Comparison of ENCODE assay signal across 25 cellular contexts in the genomic region with DNA sequence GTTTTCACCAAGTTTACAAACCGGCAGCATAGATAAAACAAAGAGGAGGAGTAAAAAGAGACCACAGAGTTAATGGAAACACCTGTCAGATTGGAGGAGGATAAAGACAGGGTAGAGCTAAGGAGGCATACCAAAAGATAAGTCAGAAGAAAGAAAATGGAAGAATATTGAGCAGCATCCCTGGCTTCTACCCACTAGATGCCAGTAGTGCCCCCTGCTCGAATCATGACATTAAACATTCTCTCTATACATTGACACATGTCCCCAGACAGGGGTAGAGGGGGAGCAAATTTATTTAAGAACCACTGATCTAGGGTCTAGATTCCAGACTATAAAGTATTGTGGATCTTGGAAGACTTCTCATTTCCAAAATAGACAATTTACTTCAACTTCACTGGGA.
DNase-seq lines count a peak whose midpoint lies in the region; ATAC-seq and TF ChIP-seq lines count a peak whose summit lies in the region.
"Had no signal": no experiment of that assay in that cellular context is flagged by ENCODE, and none has a peak within 500 bp of the region (broad histone marks: within the 10 kb centered on the region; RNA-seq: fewer than 3 reads in every experiment).

No MANE protein-coding gene starts in this region.

- ATAC-seq in GM18520 (IDR thresholded peaks at IDR 0.05; ENCODE audit: unreplicated experiment): no peak
- ATAC-seq: activated T-helper 17 cell treated with anti-CD3 and anti-CD28 coated beads, Interleukin-2, amount 50 U/mL, for 72 hours; body of pancreas; left lung; natural killer cell; sciatic nerve had no signal

- peaks cover 6% of the 10 kb centered on the region for H3K27me3 Mint-ChIP-seq in osteocyte (ENCODE audit: unreplicated experiment)
- H3K27me3 Mint-ChIP-seq: activated naive CD8-positive, alpha-beta T cell treated with anti-CD3 and anti-CD28 coated beads, Interleukin-2, amount 10 ng/mL, durations not matched to agents 7 days and 5 days had no signal

- TF ChIP-seq CTCF in cardiac fibroblast (IDR thresholded peaks at IDR 0.05; ENCODE audit: low read depth, low read length) (peak; percentile 5), osteocyte (IDR thresholded peaks at IDR 0.05) (peak; percentile 34)

- no peak overlapping the region for H3K27ac Mint-ChIP-seq in osteocyte (ENCODE audit: unreplicated experiment)
- H3K27ac Mint-ChIP-seq: activated naive CD8-positive, alpha-beta T cell treated with anti-CD3 and anti-CD28 coated beads, Interleukin-2, amount 10 ng/mL, durations not matched to agents 7 days and 5 days; activated T-helper 17 cell treated with anti-CD3 and anti-CD28 coated beads, Interleukin-2, amount 50 U/mL, for 72 hours; immature natural killer cell; mesothelial cell of epicardium; natural killer cell had no signal

- H3K4me1 Mint-ChIP-seq in osteocyte (ENCODE audit: unreplicated experiment): no peaks in the 10 kb centered on the region
- H3K4me1 Mint-ChIP-seq: activated naive CD8-positive, alpha-beta T cell treated with anti-CD3 and anti-CD28 coated beads, Interleukin-2, amount 10 ng/mL, durations not matched to agents 7 days and 5 days; activated T-helper 17 cell treated with anti-CD3 and anti-CD28 coated beads, Interleukin-2, amount 50 U/mL, for 72 hours; immature natural killer cell; mesothelial cell of epicardium; natural killer cell had no signal

- no peaks in the 10 kb centered on the region for H3K9me3 Mint-ChIP-seq in osteocyte (ENCODE audit: unreplicated experiment)
- H3K9me3 Mint-ChIP-seq: activated T-helper 17 cell treated with anti-CD3 and anti-CD28 coated beads, Interleukin-2, amount 50 U/mL, for 72 hours; mesothelial cell of epicardium had no signal

- no peak overlapping the region for H3K4me3 Mint-ChIP-seq in osteocyte (ENCODE audit: unreplicated experiment)
- H3K4me3 Mint-ChIP-seq: activated naive CD8-positive, alpha-beta T cell treated with anti-CD3 and anti-CD28 coated beads, Interleukin-2, amount 10 ng/mL, durations not matched to agents 7 days and 5 days; activated T-helper 17 cell treated with anti-CD3 and anti-CD28 coated beads, Interleukin-2, amount 50 U/mL, for 72 hours; immature natural killer cell; mesothelial cell of epicardium; natural killer cell had no signal

- H3K36me3 Mint-ChIP-seq in osteocyte (ENCODE audit: unreplicated experiment): no peaks in the 10 kb centered on the region
- H3K36me3 Mint-ChIP-seq: activated naive CD8-positive, alpha-beta T cell treated with anti-CD3 and anti-CD28 coated beads, Interleukin-2, amount 10 ng/mL, durations not matched to agents 7 days and 5 days; immature natural killer cell; mesothelial cell of epicardium; natural killer cell had no signal

- DNase-seq in NCI-H2171 treated with DMSO at 0.1 percent for 48 hours (lab: John Stamatoyannopoulos, UW): peak; percentile 21
- no peak for DNase-seq in NCI-H2171 (lab: John Stamatoyannopoulos, UW)
- peak; percentile 22 for DNase-seq in NCI-H69 (lab: John Stamatoyannopoulos, UW)
- peak in 1 of 2 donors; percentile 10 for DNase-seq in cardiac fibroblast (ENCODE audit: low read depth in 2 of 2)
- no peak for DNase-seq in osteocyte (ENCODE audit: extremely low spot score, unreplicated experiment)
- DNase-seq in NCI-H446 (lab: John Stamatoyannopoulos, UW): no peak
- no peak for DNase-seq in midbrain (lab: John Stamatoyannopoulos, UW)
- DNase-seq: activated naive CD8-positive, alpha-beta T cell treated with anti-CD3 and anti-CD28 coated beads, Interleukin-2, amount 10 ng/mL, durations not matched to agents 7 days and 5 days; body of pancreas; cortex of kidney; H7; immature natural killer cell; KG1; left lung; MV-4-11; natural killer cell; NCI-H2029; NCI-H446 treated with DMSO at 0.1 percent for 48 hours; stimulated activated CD8-positive, alpha-beta memory T cell treated with anti-CD3 and anti-CD28 coated beads, Interleukin-4, amount 100 ng/mL, for 48 hours; trophoblast cell had no signal

- no peak overlapping the region for H3K4me3 ChIP-seq in cardiac fibroblast (replicated peaks in 1 of 2; ENCODE audit: low read depth in 2 of 2, low read length in 2 of 2)
- H3K4me3 ChIP-seq: BLaER1 treated with 17β-estradiol and CSF1 and Interleukin-3, amounts not matched to agents 10 nM and 100 nM; body of pancreas; left lung had no signal

Comparison
In these comparisons a context has a peak if more than half of its experiments do, and no peak if none do; other contexts are left out.
1. DNase-seq: peak in NCI-H2171 treated with DMSO at 0.1 percent for 48 hours (single experiment) and NCI-H69 (single experiment); none in NCI-H2171 (single experiment), osteocyte (single experiment), NCI-H446 (0 of 2) and midbrain (single experiment).